In genomic region chr1:156813750-156814570, GRCh38 we compare ENCODE assay signal across 8 cellular contexts. TPM values are rescaled to one million over a fixed set of nuclear protein-coding genes. Genes with fewer than 3 reads are reported as not detected.
A peak's percentile ranks its signal among the peaks of the same experiment; 100 is the strongest.
DNase-seq lines count a peak whose midpoint lies in the region; ATAC-seq and TF ChIP-seq lines count a peak whose summit lies in the region.

No MANE protein-coding gene starts in this region.

- H3K9me3 ChIP-seq in AG04450 (ENCODE audit: control insufficient read depth, insufficient read depth, low read length), result no peaks in the 10 kb centered on the region; the same call in 1 of the 2 replicates
- H3K9me3 ChIP-seq in Panc1 (ENCODE audit: control insufficient read depth, insufficient read depth, low read depth, low read length), result no peaks in the 10 kb centered on the region
- no peaks in the 10 kb centered on the region for H3K9me3 ChIP-seq in thymus (ENCODE audit: control insufficient read depth)

- peaks cover 12% of the 10 kb centered on the region for H3K4me1 Mint-ChIP-seq in glutamatergic neuron (ENCODE audit: low read depth, unreplicated experiment)
- peaks cover 20% of the 10 kb centered on the region for H3K4me1 Mint-ChIP-seq in osteocyte (ENCODE audit: unreplicated experiment)

- H3K36me3 ChIP-seq in Panc1 (ENCODE audit: control insufficient read depth, insufficient read depth, low read length) (no peaks in the 10 kb centered on the region), thymus (ENCODE audit: control insufficient read depth, insufficient read depth) (peaks cover 25% of the 10 kb centered on the region)

- no TSS peak for BruUV-seq in Panc1 (replicated peaks; lab: Mats Ljungman, UMichigan)

- WGBS in thymus, result 15% methylated on average over 60 of the region's 60 CpGs

- in situ Hi-C loops in Panc1 (cut with HindIII; ENCODE audit: low pct_unique_long_range_greater_than_20kb, low sequenced_read_pairs), result no loop called here

- H3K4me3 ChIP-seq in AG04450 (ENCODE audit: low read depth, low read length) (peak overlapping the region; percentile 27), Panc1 (ENCODE audit: low read depth in 2 of 2, low read length in 2 of 2) (peak overlapping the region; percentile 30 to 52), thymus (ENCODE audit: low read length) (peak overlapping the region; percentile 51)

- H3K27me3 Mint-ChIP-seq in glutamatergic neuron (ENCODE audit: unreplicated experiment) (peaks cover 17% of the 10 kb centered on the region), osteocyte (ENCODE audit: unreplicated experiment) (peaks cover 14% of the 10 kb centered on the region)

- peak; percentile 82 for ATAC-seq in Panc1
- no peak for ATAC-seq in GM18502 (IDR thresholded peaks at IDR 0.05; ENCODE audit: poor library complexity, unreplicated experiment)

- no peak for DNase-seq in AG04450 (ENCODE audit: low read depth, low spot score)
- DNase-seq in GM19240 (ENCODE audit: insufficient read length, low spot score), result peak; percentile 38
- no peak for DNase-seq in Panc1 (ENCODE audit: low read depth, low spot score)
- peak; percentile 60 for DNase-seq in activated gamma-delta T cell treated with anti-CD3 and anti-CD28 coated beads, Interleukin-2, amount 50 U/mL, for 16 hours (ENCODE audit: low read depth)
- peak; percentile 70 for DNase-seq in glutamatergic neuron
- DNase-seq in osteocyte (ENCODE audit: extremely low spot score, unreplicated experiment), result no peak

- peak overlapping the region; percentile 13 for H3K27ac Mint-ChIP-seq in glutamatergic neuron (ENCODE audit: unreplicated experiment)
- no peak overlapping the region for H3K27ac Mint-ChIP-seq in osteocyte (ENCODE audit: unreplicated experiment)

- TF ChIP-seq CTCF in AG04450 (IDR thresholded peaks at IDR 0.05; ENCODE audit: low read depth, low read length) (peak; percentile 49), Panc1 (IDR thresholded peaks at IDR 0.05) (peak; percentile 84; the same call in 1 of the 2 replicates), glutamatergic neuron (IDR thresholded peaks at IDR 0.05; ENCODE audit: partially characterized antibody, unreplicated experiment) (peak; percentile 29), osteocyte (IDR thresholded peaks at IDR 0.05) (peak; percentile 56)

- H3K4me1 ChIP-seq in Panc1 (ENCODE audit: control insufficient read depth, insufficient read depth, low read length) (peaks cover 5% of the 10 kb centered on the region; the same call in 1 of the 2 replicates), thymus (ENCODE audit: control insufficient read depth, insufficient read depth, low read length) (peaks cover 29% of the 10 kb centered on the region)

- POLR2A ChIA-PET in AG04450 (lab: Yijun Ruan, JAX) (interaction anchor here (0.6 kb wide), 1 partner anchor 101 kb away, joined by 6 read pairs; no protein-coding TSS in a partner anchor), Panc1 (lab: Charles Lee) (no interaction called here)

- no peak overlapping the region for H3K27ac ChIP-seq in AG04450 (ENCODE audit: low read depth, low read length)
- peak overlapping the region; percentile 52; the same call in 1 of the 2 replicates for H3K27ac ChIP-seq in Panc1 (ENCODE audit: low read length)
- no peak overlapping the region for H3K27ac ChIP-seq in thymus (ENCODE audit: low read depth)

- intact Hi-C loops in Panc1 (cut with micrococcal nuclease; ENCODE audit: unreplicated experiment), result no loop called here

- H3K9me3 Mint-ChIP-seq in glutamatergic neuron (ENCODE audit: unreplicated experiment) (peaks cover 12% of the 10 kb centered on the region), osteocyte (ENCODE audit: unreplicated experiment) (no peaks in the 10 kb centered on the region)

- CTCF ChIA-PET in AG04450 (lab: Charles Lee), result interaction anchor here (0.6 to 3.3 kb wide), 14 partner anchors 8 to 124 kb away, joined by 3 to 17 read pairs (median 4); partner anchors contain the start of genes INSRR and PEAR1
- CTCF ChIA-PET in Panc1 (lab: Charles Lee), result interaction anchor here (0.8 to 1.2 kb wide), 3 partner anchors 46 to 108 kb away, joined by 3 to 6 read pairs (median 4); no protein-coding TSS in a partner anchor

- H3K36me3 Mint-ChIP-seq in glutamatergic neuron (ENCODE audit: unreplicated experiment) (peaks cover 5% of the 10 kb centered on the region), osteocyte (ENCODE audit: unreplicated experiment) (no peaks in the 10 kb centered on the region)

- H3K4me3 Mint-ChIP-seq in glutamatergic neuron (ENCODE audit: unreplicated experiment) (peak overlapping the region; percentile 74), osteocyte (ENCODE audit: unreplicated experiment) (peak overlapping the region; percentile 57)

- peaks cover 11% of the 10 kb centered on the region for H3K27me3 ChIP-seq in AG04450 (ENCODE audit: control insufficient read depth, insufficient read depth, low read length)
- H3K27me3 ChIP-seq in Panc1 (ENCODE audit: control insufficient read depth, insufficient read depth, low read length), result no peaks in the 10 kb centered on the region
- H3K27me3 ChIP-seq in thymus (ENCODE audit: control insufficient read depth, insufficient read depth), result no peaks in the 10 kb centered on the region

RNA-seq across cellular contexts. Expression of gene SH2D2A, which starts 2.7 kb away (rescaled TPM):
- 0.09 TPM in 1 of 2 replicates, not detected in the other for polyA plus RNA-seq in AG04450 (2011; rRNA removed)
- not detected in 2 replicates for polyA minus RNA-seq in AG04450 (2011; rRNA and poly(A)+ RNA removed)
- total RNA-seq in Panc1 (2021; ENCODE audit: unreplicated experiment), result 0.69 TPM
- 1.5 TPM for polyA plus RNA-seq in Panc1 (2012; ENCODE audit: insufficient read length)
- 0.86 TPM for total RNA-seq in glutamatergic neuron (ENCODE audit: unreplicated experiment)
- total RNA-seq in osteocyte, result not detected in 2 replicates
- 44.8 TPM for polyA plus RNA-seq in thymus

RNA-seq across cellular contexts. Expression of gene INSRR, which starts 45.0 kb away (rescaled TPM):
- polyA plus RNA-seq in AG04450 (2011; rRNA removed) (not detected in 2 replicates), thymus (0.43 TPM)
- not detected in 2 replicates for polyA minus RNA-seq in AG04450 (2011; rRNA and poly(A)+ RNA removed)
- total RNA-seq in Panc1 (2021; ENCODE audit: unreplicated experiment) (not detected), glutamatergic neuron (ENCODE audit: unreplicated experiment) (6.9 TPM), osteocyte (0.08 and 0.21 TPM in 2 replicates)
- not detected for polyA plus RNA-seq in Panc1 (2012; ENCODE audit: insufficient read length)

RNA-seq across cellular contexts. Expression of gene PRCC, which starts 46.6 kb away (rescaled TPM):
- polyA plus RNA-seq in AG04450 (2011; rRNA removed) (51.1 and 58.6 TPM in 2 replicates), thymus (72.9 TPM)
- polyA minus RNA-seq in AG04450 (2011; rRNA and poly(A)+ RNA removed), result 84.3 and 120 TPM in 2 replicates
- total RNA-seq in Panc1 (2021; ENCODE audit: unreplicated experiment) (78.5 TPM), glutamatergic neuron (ENCODE audit: unreplicated experiment) (88.8 TPM), osteocyte (71.1 and 85.4 TPM in 2 replicates)
- polyA plus RNA-seq in Panc1 (2012; ENCODE audit: insufficient read length), result 61.8 TPM

RNA-seq across cellular contexts. Expression of gene NTRK1, which starts 46.7 kb away (rescaled TPM):
- polyA plus RNA-seq in AG04450 (2011; rRNA removed) (not detected in 2 replicates), thymus (3.1 TPM)
- polyA minus RNA-seq in AG04450 (2011; rRNA and poly(A)+ RNA removed), result not detected in 2 replicates
- total RNA-seq in Panc1 (2021; ENCODE audit: unreplicated experiment) (0.21 TPM), glutamatergic neuron (ENCODE audit: unreplicated experiment) (296 TPM), osteocyte (not detected in 2 replicates)
- polyA plus RNA-seq in Panc1 (2012; ENCODE audit: insufficient read length), result 0.46 TPM

Comparison
In these comparisons a context has a peak if more than half of its experiments do, and no peak if none do; other contexts are left out.
1. DNase-seq: peak in GM19240 (single experiment), activated gamma-delta T cell treated with anti-CD3 and anti-CD28 coated beads, Interleukin-2, amount 50 U/mL, for 16 hours (single experiment) and glutamatergic neuron (single experiment); none in AG04450 (single experiment), Panc1 (single experiment) and osteocyte (single experiment).
2. CTCF ChIP-seq: peak in every context shown above with its lines; median percentile 84 in Panc1; 56 in osteocyte; 49 in AG04450; 29 in glutamatergic neuron.
3. Peak in every context shown above with its lines, with median percentiles within 50 percentile points of each other: H3K4me3 ChIP-seq.